ENCODE assay signal across 1 cellular context in genomic region chr2:223087466-223087865, GRCh38.
TF ChIP-seq lines count a peak whose summit lies in the region.

No MANE protein-coding gene starts in this region.

TF ChIP-seq in K562, 482 proteins besides CTCF, POLR2A, EP300 and RAD21:
- TF ChIP-seq TFE3 (CRISPR knock-in tag; IDR thresholded peaks at IDR 0.05) = peak; percentile 46
- no peak for TF ChIP-seq PRPF4 (IDR thresholded peaks at IDR 0.05; ENCODE audit: insufficient read depth, low read depth, low read length, poor library complexity, severe bottlenecking)
- no peak for TF ChIP-seq GTF2E2 (tag; IDR thresholded peaks at IDR 0.05)
